ENCODE assay signal across 1 cellular context in genomic region chr16:74766729-74767128, GRCh38.
TF ChIP-seq lines count a peak whose summit lies in the region.

No MANE protein-coding gene starts in this region.

TF ChIP-seq in H1, 55 proteins besides CTCF, POLR2A, EP300 and RAD21 (continued from another document):
- TF ChIP-seq ATF3 (IDR thresholded peaks at IDR 0.05; ENCODE audit: insufficient read depth, low read depth, low read length) (no peak), TAF1 (IDR thresholded peaks at IDR 0.05; ENCODE audit: low read depth, low read length) (no peak), KDM5A (IDR thresholded peaks at IDR 0.05; ENCODE audit: low read length) (no peak), CHD2 (IDR thresholded peaks at IDR 0.05; ENCODE audit: low read length) (no peak), EGR1 (IDR thresholded peaks at IDR 0.05; ENCODE audit: borderline replicate concordance, low read depth, low read length) (no peak), HDAC2 (IDR thresholded peaks at IDR 0.05; ENCODE audit: borderline replicate concordance in 1 of 2, low read depth in 2 of 2, low read length in 2 of 2) (no peak)
